ENCODE assay signal across 3 cellular contexts in the genomic region with DNA sequence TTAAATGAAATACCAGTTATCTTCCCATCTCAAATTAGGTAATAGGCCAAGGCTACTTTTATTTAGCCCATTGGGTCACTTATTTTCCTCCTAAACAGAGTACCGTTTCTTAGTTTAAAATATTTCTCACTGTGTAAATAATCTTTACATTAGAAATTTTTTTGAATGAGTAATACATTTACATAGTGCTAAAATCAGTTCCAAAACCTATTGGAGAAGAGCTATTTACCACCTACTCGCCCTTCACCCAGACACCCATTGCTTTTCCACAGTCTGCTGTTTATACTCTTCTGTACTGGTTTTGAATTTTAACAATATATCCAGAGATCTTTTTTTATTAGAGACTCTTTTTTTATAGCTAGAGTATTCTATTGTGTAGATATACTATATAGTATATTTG.
"Had no signal": no experiment of that assay in that cellular context is flagged by ENCODE, and none has a peak within 500 bp of the region (broad histone marks: within the 10 kb centered on the region; RNA-seq: fewer than 3 reads in every experiment).

No MANE protein-coding gene starts in this region.

- H3K4me3 ChIP-seq: GM12878 had no signal

- DNase-seq: GDM1, GF-D8 had no signal

- ATAC-seq: GM12878 had no signal
